Comparison of ENCODE assay signal across 2 cellular contexts in the genomic region with DNA sequence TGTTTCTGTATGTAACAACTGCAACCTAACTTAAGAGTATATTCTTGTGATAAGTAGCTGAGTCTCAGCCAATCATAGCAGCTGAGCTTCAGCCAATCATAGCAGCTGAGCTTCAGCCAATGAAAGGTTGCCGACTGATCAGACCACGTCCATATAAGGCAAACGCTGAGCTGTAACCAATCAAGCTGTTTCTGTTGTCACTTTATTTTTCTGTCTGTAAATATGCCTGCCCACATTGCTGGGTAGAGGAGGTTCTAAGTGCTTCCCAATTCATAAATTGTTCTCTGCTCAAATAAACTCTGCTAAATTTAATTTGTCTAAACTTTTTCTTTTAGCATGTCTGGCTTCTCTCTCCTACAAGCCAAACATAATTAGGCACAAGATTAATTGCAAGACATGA.
TF ChIP-seq lines count a peak whose summit lies in the region.

No MANE protein-coding gene starts in this region.

TF ChIP-seq in K562, 482 proteins besides CTCF, POLR2A, EP300 and RAD21:
- TF ChIP-seq SRF (CRISPR knock-in tag; IDR thresholded peaks at IDR 0.05), result peak in 1 of 2 experiments; percentile 92; a peak in 2 of 4 replicates
- no peak for TF ChIP-seq CBX2 (IDR thresholded peaks at IDR 0.05; ENCODE audit: insufficient read depth, low read length, poor library complexity, severe bottlenecking)

TF ChIP-seq in H1, 55 proteins besides CTCF, POLR2A, EP300 and RAD21:
- TF ChIP-seq SRF (IDR thresholded peaks at IDR 0.05; ENCODE audit: low read depth, low read length) (peak; percentile 86), CREB1 (IDR thresholded peaks at IDR 0.05) (no peak)
